1 cellular context compared by ENCODE assay signal in genomic region chr6:26199057-26199772, GRCh38.
TF ChIP-seq lines count a peak whose summit lies in the region.

No MANE protein-coding gene starts in this region.

TF ChIP-seq in K562, 482 proteins besides CTCF, POLR2A, EP300 and RAD21 (continued from another document and continues in another):
- TF ChIP-seq, protein P1, sequence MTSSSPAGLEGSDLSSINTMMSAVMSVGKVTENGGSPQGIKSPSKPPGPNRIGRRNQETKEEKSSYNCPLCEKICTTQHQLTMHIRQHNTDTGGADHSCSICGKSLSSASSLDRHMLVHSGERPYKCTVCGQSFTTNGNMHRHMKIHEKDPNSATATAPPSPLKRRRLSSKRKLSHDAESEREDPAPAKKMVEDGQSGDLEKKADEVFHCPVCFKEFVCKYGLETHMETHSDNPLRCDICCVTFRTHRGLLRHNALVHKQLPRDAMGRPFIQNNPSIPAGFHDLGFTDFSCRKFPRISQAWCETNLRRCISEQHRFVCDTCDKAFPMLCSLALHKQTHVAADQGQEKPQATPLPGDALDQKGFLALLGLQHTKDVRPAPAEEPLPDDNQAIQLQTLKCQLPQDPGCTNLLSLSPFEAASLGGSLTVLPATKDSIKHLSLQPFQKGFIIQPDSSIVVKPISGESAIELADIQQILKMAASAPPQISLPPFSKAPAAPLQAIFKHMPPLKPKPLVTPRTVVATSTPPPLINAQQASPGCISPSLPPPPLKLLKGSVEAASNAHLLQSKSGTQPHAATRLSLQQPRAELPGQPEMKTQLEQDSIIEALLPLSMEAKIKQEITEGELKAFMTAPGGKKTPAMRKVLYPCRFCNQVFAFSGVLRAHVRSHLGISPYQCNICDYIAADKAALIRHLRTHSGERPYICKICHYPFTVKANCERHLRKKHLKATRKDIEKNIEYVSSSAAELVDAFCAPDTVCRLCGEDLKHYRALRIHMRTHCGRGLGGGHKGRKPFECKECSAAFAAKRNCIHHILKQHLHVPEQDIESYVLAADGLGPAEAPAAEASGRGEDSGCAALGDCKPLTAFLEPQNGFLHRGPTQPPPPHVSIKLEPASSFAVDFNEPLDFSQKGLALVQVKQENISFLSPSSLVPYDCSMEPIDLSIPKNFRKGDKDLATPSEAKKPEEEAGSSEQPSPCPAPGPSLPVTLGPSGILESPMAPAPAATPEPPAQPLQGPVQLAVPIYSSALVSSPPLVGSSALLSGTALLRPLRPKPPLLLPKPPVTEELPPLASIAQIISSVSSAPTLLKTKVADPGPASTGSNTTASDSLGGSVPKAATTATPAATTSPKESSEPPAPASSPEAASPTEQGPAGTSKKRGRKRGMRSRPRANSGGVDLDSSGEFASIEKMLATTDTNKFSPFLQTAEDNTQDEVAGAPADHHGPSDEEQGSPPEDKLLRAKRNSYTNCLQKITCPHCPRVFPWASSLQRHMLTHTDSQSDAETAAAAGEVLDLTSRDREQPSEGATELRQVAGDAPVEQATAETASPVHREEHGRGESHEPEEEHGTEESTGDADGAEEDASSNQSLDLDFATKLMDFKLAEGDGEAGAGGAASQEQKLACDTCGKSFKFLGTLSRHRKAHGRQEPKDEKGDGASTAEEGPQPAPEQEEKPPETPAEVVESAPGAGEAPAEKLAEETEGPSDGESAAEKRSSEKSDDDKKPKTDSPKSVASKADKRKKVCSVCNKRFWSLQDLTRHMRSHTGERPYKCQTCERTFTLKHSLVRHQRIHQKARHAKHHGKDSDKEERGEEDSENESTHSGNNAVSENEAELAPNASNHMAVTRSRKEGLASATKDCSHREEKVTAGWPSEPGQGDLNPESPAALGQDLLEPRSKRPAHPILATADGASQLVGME (CRISPR knock-in tag; IDR thresholded peaks at IDR 0.05), result no peak
- TF ChIP-seq, protein P2, sequence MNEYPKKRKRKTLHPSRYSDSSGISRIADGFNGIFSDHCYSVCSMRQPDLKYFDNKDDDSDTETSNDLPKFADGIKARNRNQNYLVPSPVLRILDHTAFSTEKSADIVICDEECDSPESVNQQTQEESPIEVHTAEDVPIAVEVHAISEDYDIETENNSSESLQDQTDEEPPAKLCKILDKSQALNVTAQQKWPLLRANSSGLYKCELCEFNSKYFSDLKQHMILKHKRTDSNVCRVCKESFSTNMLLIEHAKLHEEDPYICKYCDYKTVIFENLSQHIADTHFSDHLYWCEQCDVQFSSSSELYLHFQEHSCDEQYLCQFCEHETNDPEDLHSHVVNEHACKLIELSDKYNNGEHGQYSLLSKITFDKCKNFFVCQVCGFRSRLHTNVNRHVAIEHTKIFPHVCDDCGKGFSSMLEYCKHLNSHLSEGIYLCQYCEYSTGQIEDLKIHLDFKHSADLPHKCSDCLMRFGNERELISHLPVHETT (CRISPR knock-in tag; conservative IDR thresholded peaks at IDR 0.05 in 1 of 2, IDR thresholded peaks at IDR 0.05 in 1 of 2), result peak in 1 of 2 experiments; percentile 52; a peak in 1 of 4 replicates
- TF ChIP-seq, protein P3, sequence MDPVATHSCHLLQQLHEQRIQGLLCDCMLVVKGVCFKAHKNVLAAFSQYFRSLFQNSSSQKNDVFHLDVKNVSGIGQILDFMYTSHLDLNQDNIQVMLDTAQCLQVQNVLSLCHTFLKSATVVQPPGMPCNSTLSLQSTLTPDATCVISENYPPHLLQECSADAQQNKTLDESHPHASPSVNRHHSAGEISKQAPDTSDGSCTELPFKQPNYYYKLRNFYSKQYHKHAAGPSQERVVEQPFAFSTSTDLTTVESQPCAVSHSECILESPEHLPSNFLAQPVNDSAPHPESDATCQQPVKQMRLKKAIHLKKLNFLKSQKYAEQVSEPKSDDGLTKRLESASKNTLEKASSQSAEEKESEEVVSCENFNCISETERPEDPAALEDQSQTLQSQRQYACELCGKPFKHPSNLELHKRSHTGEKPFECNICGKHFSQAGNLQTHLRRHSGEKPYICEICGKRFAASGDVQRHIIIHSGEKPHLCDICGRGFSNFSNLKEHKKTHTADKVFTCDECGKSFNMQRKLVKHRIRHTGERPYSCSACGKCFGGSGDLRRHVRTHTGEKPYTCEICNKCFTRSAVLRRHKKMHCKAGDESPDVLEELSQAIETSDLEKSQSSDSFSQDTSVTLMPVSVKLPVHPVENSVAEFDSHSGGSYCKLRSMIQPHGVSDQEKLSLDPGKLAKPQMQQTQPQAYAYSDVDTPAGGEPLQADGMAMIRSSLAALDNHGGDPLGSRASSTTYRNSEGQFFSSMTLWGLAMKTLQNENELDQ (CRISPR knock-in tag; IDR thresholded peaks at IDR 0.05; ENCODE audit: borderline replicate concordance), result no peak
- TF ChIP-seq MCM5 (IDR thresholded peaks at IDR 0.05; ENCODE audit: low read depth) (no peak), YY1 (IDR thresholded peaks at IDR 0.05; ENCODE audit: borderline replicate concordance in 1 of 3, control insufficient read depth in 1 of 3, extremely low read depth in 1 of 3, insufficient read depth in 3 of 3, insufficient read length in 1 of 3, insufficient replicate concordance in 2 of 3, low read depth in 1 of 3, low read length in 2 of 3) (peak; percentile 19 to 94 (median 84)), XRCC5 (IDR thresholded peaks at IDR 0.05; ENCODE audit: low read depth, low read length) (peak; percentile 31; the same call in 1 of the 2 replicates), ZC3H4 (CRISPR knock-in tag; IDR thresholded peaks at IDR 0.05; ENCODE audit: borderline replicate concordance) (peak; percentile 99; the same call in 1 of the 2 replicates), NR1H2 (CRISPR knock-in tag; IDR thresholded peaks at IDR 0.05) (0 out of 2 replicates have a peak, but pooled peaks have one; percentile 42), POLR2H (tag; IDR thresholded peaks at IDR 0.05; ENCODE audit: low read depth) (peak; percentile 99), FOXP4 (CRISPR knock-in tag; IDR thresholded peaks at IDR 0.05; ENCODE audit: borderline replicate concordance) (0 out of 2 replicates have a peak, but pooled peaks have one; percentile 74), ZNF146 (CRISPR knock-in tag; IDR thresholded peaks at IDR 0.05; ENCODE audit: unreplicated experiment) (peak; percentile 41), NFATC3 (IDR thresholded peaks at IDR 0.05) (no peak), RFX1 (IDR thresholded peaks at IDR 0.05) (no peak), ZFP1 (CRISPR knock-in tag; IDR thresholded peaks at IDR 0.05) (no peak), GABPA (tag; conservative IDR thresholded peaks at IDR 0.05; ENCODE audit: low read depth) (no peak), KLF13 (tag; IDR thresholded peaks at IDR 0.05; ENCODE audit: borderline replicate concordance, low read depth) (0 out of 2 replicates have a peak, but pooled peaks have one; percentile 18), ARID2 (IDR thresholded peaks at IDR 0.05) (no peak), STAT5A (IDR thresholded peaks at IDR 0.05; ENCODE audit: borderline replicate concordance, low read length) (peak; percentile 51; the same call in 1 of the 2 replicates), ZFX (CRISPR knock-in tag; IDR thresholded peaks at IDR 0.05) (peak; percentile 97), NFIC (IDR thresholded peaks at IDR 0.05) (peak; percentile 53; the same call in 1 of the 2 replicates), ZNF121 (CRISPR knock-in tag; conservative IDR thresholded peaks at IDR 0.05) (no peak), CXXC5 (CRISPR knock-in tag; IDR thresholded peaks at IDR 0.05) (peak; percentile 59; the same call in 1 of the 2 replicates), THRB (CRISPR knock-in tag; conservative IDR thresholded peaks at IDR 0.05) (no peak), MTA1 (IDR thresholded peaks at IDR 0.05; ENCODE audit: borderline replicate concordance) (no peak), COPS2 (conservative IDR thresholded peaks at IDR 0.05) (no peak), THRAP3 (IDR thresholded peaks at IDR 0.05; ENCODE audit: borderline replicate concordance) (no peak), NONO (IDR thresholded peaks at IDR 0.05; ENCODE audit: low read depth in 2 of 2, low read length in 1 of 2) (peak in 1 of 2 experiments; percentile 44; a peak in 1 of 4 replicates), DACH1 (IDR thresholded peaks at IDR 0.05; ENCODE audit: partially characterized antibody) (no peak), TBL1XR1 (IDR thresholded peaks at IDR 0.05; ENCODE audit: low read length in 2 of 2) (no peak; a peak in 2 of 4 replicates), ZC3H11A (IDR thresholded peaks at IDR 0.05; ENCODE audit: low read depth, low read length) (no peak), BCL6 (CRISPR knock-in tag; IDR thresholded peaks at IDR 0.05) (no peak), ZBTB12 (CRISPR knock-in tag; IDR thresholded peaks at IDR 0.05) (no peak), ESRRA (IDR thresholded peaks at IDR 0.05; ENCODE audit: borderline replicate concordance, low read depth) (no peak), HNRNPK (IDR thresholded peaks at IDR 0.05; ENCODE audit: low read depth, low read length, poor library complexity, severe bottlenecking) (no peak), ZNF699 (CRISPR knock-in tag; IDR thresholded peaks at IDR 0.05; ENCODE audit: insufficient replicate concordance) (no peak), BRD4 (IDR thresholded peaks at IDR 0.05) (peak; percentile 50; the same call in 1 of the 2 replicates), ZNF197 (CRISPR knock-in tag; IDR thresholded peaks at IDR 0.05; ENCODE audit: low read depth) (peak; percentile 88), CREM (IDR thresholded peaks at IDR 0.05; ENCODE audit: low read depth) (peak; percentile 47)
- TF ChIP-seq, protein P4, sequence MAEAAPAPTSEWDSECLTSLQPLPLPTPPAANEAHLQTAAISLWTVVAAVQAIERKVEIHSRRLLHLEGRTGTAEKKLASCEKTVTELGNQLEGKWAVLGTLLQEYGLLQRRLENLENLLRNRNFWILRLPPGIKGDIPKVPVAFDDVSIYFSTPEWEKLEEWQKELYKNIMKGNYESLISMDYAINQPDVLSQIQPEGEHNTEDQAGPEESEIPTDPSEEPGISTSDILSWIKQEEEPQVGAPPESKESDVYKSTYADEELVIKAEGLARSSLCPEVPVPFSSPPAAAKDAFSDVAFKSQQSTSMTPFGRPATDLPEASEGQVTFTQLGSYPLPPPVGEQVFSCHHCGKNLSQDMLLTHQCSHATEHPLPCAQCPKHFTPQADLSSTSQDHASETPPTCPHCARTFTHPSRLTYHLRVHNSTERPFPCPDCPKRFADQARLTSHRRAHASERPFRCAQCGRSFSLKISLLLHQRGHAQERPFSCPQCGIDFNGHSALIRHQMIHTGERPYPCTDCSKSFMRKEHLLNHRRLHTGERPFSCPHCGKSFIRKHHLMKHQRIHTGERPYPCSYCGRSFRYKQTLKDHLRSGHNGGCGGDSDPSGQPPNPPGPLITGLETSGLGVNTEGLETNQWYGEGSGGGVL (CRISPR knock-in tag; IDR thresholded peaks at IDR 0.05), result no peak
- TF ChIP-seq, protein P5, sequence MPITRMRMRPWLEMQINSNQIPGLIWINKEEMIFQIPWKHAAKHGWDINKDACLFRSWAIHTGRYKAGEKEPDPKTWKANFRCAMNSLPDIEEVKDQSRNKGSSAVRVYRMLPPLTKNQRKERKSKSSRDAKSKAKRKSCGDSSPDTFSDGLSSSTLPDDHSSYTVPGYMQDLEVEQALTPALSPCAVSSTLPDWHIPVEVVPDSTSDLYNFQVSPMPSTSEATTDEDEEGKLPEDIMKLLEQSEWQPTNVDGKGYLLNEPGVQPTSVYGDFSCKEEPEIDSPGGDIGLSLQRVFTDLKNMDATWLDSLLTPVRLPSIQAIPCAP (CRISPR knock-in tag; IDR thresholded peaks at IDR 0.05; ENCODE audit: borderline replicate concordance), result peak; percentile 94
- TF ChIP-seq, protein P6, sequence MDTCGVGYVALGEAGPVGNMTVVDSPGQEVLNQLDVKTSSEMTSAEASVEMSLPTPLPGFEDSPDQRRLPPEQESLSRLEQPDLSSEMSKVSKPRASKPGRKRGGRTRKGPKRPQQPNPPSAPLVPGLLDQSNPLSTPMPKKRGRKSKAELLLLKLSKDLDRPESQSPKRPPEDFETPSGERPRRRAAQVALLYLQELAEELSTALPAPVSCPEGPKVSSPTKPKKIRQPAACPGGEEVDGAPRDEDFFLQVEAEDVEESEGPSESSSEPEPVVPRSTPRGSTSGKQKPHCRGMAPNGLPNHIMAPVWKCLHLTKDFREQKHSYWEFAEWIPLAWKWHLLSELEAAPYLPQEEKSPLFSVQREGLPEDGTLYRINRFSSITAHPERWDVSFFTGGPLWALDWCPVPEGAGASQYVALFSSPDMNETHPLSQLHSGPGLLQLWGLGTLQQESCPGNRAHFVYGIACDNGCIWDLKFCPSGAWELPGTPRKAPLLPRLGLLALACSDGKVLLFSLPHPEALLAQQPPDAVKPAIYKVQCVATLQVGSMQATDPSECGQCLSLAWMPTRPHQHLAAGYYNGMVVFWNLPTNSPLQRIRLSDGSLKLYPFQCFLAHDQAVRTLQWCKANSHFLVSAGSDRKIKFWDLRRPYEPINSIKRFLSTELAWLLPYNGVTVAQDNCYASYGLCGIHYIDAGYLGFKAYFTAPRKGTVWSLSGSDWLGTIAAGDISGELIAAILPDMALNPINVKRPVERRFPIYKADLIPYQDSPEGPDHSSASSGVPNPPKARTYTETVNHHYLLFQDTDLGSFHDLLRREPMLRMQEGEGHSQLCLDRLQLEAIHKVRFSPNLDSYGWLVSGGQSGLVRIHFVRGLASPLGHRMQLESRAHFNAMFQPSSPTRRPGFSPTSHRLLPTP (IDR thresholded peaks at IDR 0.05; ENCODE audit: borderline replicate concordance, extremely low read depth, insufficient read length), result no peak
